21 cellular contexts compared by ENCODE assay signal in genomic region chr11:20715464-20715863, GRCh38. TPM values are rescaled to one million over a fixed set of nuclear protein-coding genes. Genes with fewer than 3 reads are reported as not detected.
DNase-seq lines count a peak whose midpoint lies in the region; TF ChIP-seq lines count a peak whose summit lies in the region.
"Had no signal": no experiment of that assay in that cellular context is flagged by ENCODE, and none has a peak within 500 bp of the region (broad histone marks: within the 10 kb centered on the region; RNA-seq: fewer than 3 reads in every experiment).

No MANE protein-coding gene starts in this region.

- H2AFZ ChIP-seq in osteoblast (ENCODE audit: low read length): no peak overlapping the region

- H3K36me3 ChIP-seq in osteoblast (ENCODE audit: insufficient read depth, low read length): no peaks in the 10 kb centered on the region
- H3K36me3 ChIP-seq: BLaER1 treated with 17β-estradiol and CSF1 and Interleukin-3, amounts not matched to agents 10 nM and 100 nM had no signal

- no peak overlapping the region for H3K4me3 ChIP-seq in osteoblast (ENCODE audit: insufficient read depth, low read length)
- H3K4me3 ChIP-seq: A549; BLaER1 treated with 17β-estradiol and CSF1 and Interleukin-3, amounts not matched to agents 10 nM and 100 nM had no signal

- no peak overlapping the region for H3K27ac ChIP-seq in osteoblast (ENCODE audit: low read depth, low read length)
- H3K27ac ChIP-seq: 22Rv1; A549; BLaER1 treated with 17β-estradiol and CSF1 and Interleukin-3, amounts not matched to agents 10 nM and 100 nM; C4-2B had no signal

- no peaks in the 10 kb centered on the region for H3K4me1 ChIP-seq in osteoblast (ENCODE audit: insufficient read depth, low read length)
- H3K4me1 ChIP-seq: A549, Caco-2 had no signal

- H3K79me2 ChIP-seq in osteoblast (ENCODE audit: insufficient read depth, low read length): no peaks in the 10 kb centered on the region

- TF ChIP-seq CTCF in osteoblast (IDR thresholded peaks at IDR 0.05; ENCODE audit: extremely low read depth, low read depth, low read length): no peak

- H3K9me3 ChIP-seq in osteoblast (ENCODE audit: low read depth, low read length): no peaks in the 10 kb centered on the region
- H3K9me3 ChIP-seq: A549, Caco-2 had no signal

- no peaks in the 10 kb centered on the region for H4K20me1 ChIP-seq in osteoblast (ENCODE audit: insufficient read depth, low read length)
- H4K20me1 ChIP-seq: BLaER1 treated with 17β-estradiol and CSF1 and Interleukin-3, amounts not matched to agents 10 nM and 100 nM had no signal

- no peak overlapping the region for H3K4me2 ChIP-seq in osteoblast (ENCODE audit: insufficient read depth, low read length)
- H3K4me2 ChIP-seq: A549; BLaER1 treated with 17β-estradiol and CSF1 and Interleukin-3, amounts not matched to agents 10 nM and 100 nM had no signal

- no peaks in the 10 kb centered on the region for H3K27me3 ChIP-seq in osteoblast (ENCODE audit: insufficient read depth, low read length)
- H3K27me3 ChIP-seq: BLaER1 treated with 17β-estradiol and CSF1 and Interleukin-3, amounts not matched to agents 10 nM and 100 nM had no signal

- DNase-seq in NCI-H82 (lab: John Stamatoyannopoulos, UW): peak; percentile 56
- DNase-seq in NCI-H82 treated with DMSO at 0.1 percent for 48 hours (lab: John Stamatoyannopoulos, UW; ENCODE audit: unreplicated experiment): no peak
- DNase-seq in NCI-H69 (lab: John Stamatoyannopoulos, UW): peak; percentile 53
- DNase-seq in dedifferentiated amniotic fluid mesenchymal stem cell (ENCODE audit: extremely low spot score): peak; percentile 0
- DNase-seq in osteoblast (ENCODE audit: insufficient read length, low spot score, missing footprints): peak; percentile 53
- DNase-seq in stimulated activated CD4-positive, alpha-beta T cell treated with anti-CD3 and anti-CD28 coated beads, Interleukin-1b, Interleukin-23, amount 100 ng/mL, for 48 hours: no peak
- no peak for DNase-seq in mucosa of gallbladder (ENCODE audit: low spot score)
- no peak for DNase-seq in activated CD4-positive, alpha-beta T cell treated with anti-CD3 and anti-CD28 coated beads, Interleukin-2, amount 50 U/mL, for 1 hour
- DNase-seq: AML-193; Caco-2; Calu3; CD4-positive, alpha-beta T cell; CD8-positive, alpha-beta T cell; DMS79 treated with DMSO at 0.1 percent for 48 hours; GF-D8 had no signal

RNA-seq across cellular contexts. Expression of gene NELL1, which starts 46.1 kb away (rescaled TPM):
- total RNA-seq in osteoblast: not detected in 2 replicates
- total RNA-seq in mucosa of gallbladder: 0.29 TPM
- total RNA-seq: A172; B cell; Caco-2; Calu3; CD4-positive, alpha-beta T cell; CD8-positive, alpha-beta T cell had no signal

Comparison
In these comparisons a context has a peak if more than half of its experiments do, and no peak if none do; other contexts are left out.
1. DNase-seq: peak in NCI-H82 (single experiment), NCI-H69 (single experiment), dedifferentiated amniotic fluid mesenchymal stem cell (single experiment) and osteoblast (single experiment); none in NCI-H82 treated with DMSO at 0.1 percent for 48 hours (single experiment), stimulated activated CD4-positive, alpha-beta T cell treated with anti-CD3 and anti-CD28 coated beads, Interleukin-1b, Interleukin-23, amount 100 ng/mL, for 48 hours (single experiment), mucosa of gallbladder (single experiment) and activated CD4-positive, alpha-beta T cell treated with anti-CD3 and anti-CD28 coated beads, Interleukin-2, amount 50 U/mL, for 1 hour (single experiment).